24 cellular contexts compared by ENCODE assay signal in the genomic region with DNA sequence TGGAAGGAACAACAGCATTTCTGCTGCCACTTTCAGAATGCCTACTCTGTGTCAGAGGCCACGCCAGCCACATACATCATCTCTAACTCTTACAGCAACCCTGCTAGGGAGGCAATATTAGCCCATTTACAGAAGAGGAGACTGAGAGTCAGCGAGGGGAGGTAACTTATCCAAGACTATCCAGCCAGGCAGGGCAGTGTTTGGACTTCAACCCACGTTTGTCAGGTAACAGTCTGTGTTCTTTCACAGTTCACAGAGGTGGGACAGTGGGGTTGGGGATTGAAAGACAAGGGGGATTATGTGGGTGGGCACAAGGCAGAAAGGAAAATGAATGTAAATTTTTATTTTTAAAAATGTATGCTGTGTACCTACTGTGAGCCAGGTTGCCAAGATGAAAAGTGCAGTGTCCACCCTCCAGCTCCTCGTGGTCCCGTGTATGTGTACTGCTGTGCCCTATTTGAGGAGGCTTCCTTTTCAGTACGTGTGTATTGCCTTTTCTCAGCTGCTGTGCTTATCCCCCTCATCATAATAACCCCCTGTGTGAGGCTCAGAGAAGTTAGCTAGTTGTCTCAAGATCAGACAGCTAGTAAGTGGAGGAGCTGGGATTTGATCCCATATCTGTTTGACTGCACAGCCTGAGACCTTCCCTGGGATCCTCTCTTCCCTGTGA. TPM values are rescaled to one million over a fixed set of nuclear protein-coding genes. Genes with fewer than 3 reads are reported as not detected.
A peak's percentile ranks its signal among the peaks of the same experiment; 100 is the strongest.
DNase-seq lines count a peak whose midpoint lies in the region; ATAC-seq, FAIRE-seq and TF ChIP-seq lines count a peak whose summit lies in the region.
"Had no signal": no experiment of that assay in that cellular context is flagged by ENCODE, and none has a peak within 500 bp of the region (broad histone marks: within the 10 kb centered on the region; RNA-seq: fewer than 3 reads in every experiment).

No MANE protein-coding gene starts in this region.

- TF ChIP-seq CTCF in liver (IDR thresholded peaks at IDR 0.05; ENCODE audit: low read depth, low read length, missing input control) (no peak), HepG2 (CRISPR knock-in tag; IDR thresholded peaks at IDR 0.05) (no peak), osteocyte (IDR thresholded peaks at IDR 0.05) (no peak)

- H3K27me3 Mint-ChIP-seq in osteocyte (ENCODE audit: unreplicated experiment): peaks cover 51% of the 10 kb centered on the region
- H3K27me3 Mint-ChIP-seq in activated T-helper 17 cell treated with anti-CD3 and anti-CD28 coated beads, Interleukin-2, amount 50 U/mL, for 72 hours: peaks cover 34% of the 10 kb centered on the region

- POLR2A ChIA-PET in HepG2 (lab: Yijun Ruan, JAX): no interaction called here

- H3K9me3 Mint-ChIP-seq in osteocyte (ENCODE audit: unreplicated experiment): no peaks in the 10 kb centered on the region
- H3K9me3 Mint-ChIP-seq in activated T-helper 17 cell treated with anti-CD3 and anti-CD28 coated beads, Interleukin-2, amount 50 U/mL, for 72 hours: no peaks in the 10 kb centered on the region
- H3K9me3 Mint-ChIP-seq: CD8-positive, alpha-beta memory T cell had no signal

- no peak overlapping the region for H3K27ac Mint-ChIP-seq in osteocyte (ENCODE audit: unreplicated experiment)
- H3K27ac Mint-ChIP-seq in activated T-helper 17 cell treated with anti-CD3 and anti-CD28 coated beads, Interleukin-2, amount 50 U/mL, for 72 hours: no peak overlapping the region

- TF ChIP-seq EP300 in HepG2 (IDR thresholded peaks at IDR 0.05; ENCODE audit: low read depth in 2 of 2, low read length in 2 of 2) (no peak), HepG2 (CRISPR knock-in tag; IDR thresholded peaks at IDR 0.05; ENCODE audit: borderline replicate concordance) (no peak)

- H3K27me3 ChIP-seq in liver (ENCODE audit: control insufficient read depth in 4 of 4, insufficient read depth in 4 of 4, low read length in 3 of 4): no peaks in the 10 kb centered on the region
- H3K27me3 ChIP-seq in HepG2 (ENCODE audit: control insufficient read depth in 1 of 2, insufficient read depth in 2 of 2, low read length in 2 of 2): peaks cover 1 to 20% of the 10 kb centered on the region in 2 experiments; a peak in 4 of 5 replicates
- H3K27me3 ChIP-seq: BE2C had no signal

- H3K79me2 ChIP-seq in HepG2 (ENCODE audit: insufficient read depth, low read length): no peaks in the 10 kb centered on the region

- no peak for ATAC-seq in HepG2
- no peak for ATAC-seq in HG03159 (IDR thresholded peaks at IDR 0.05; ENCODE audit: unreplicated experiment)
- ATAC-seq in activated T-helper 17 cell treated with anti-CD3 and anti-CD28 coated beads, Interleukin-2, amount 50 U/mL, for 72 hours (replicated peaks): no peak
- ATAC-seq: HCT116 had no signal

- H3K36me3 ChIP-seq in liver (ENCODE audit: control insufficient read depth in 4 of 4, insufficient read depth in 3 of 4, low read depth in 1 of 4, low read length in 3 of 4) (no peaks in the 10 kb centered on the region), HepG2 (replicated peaks in 1 of 2; ENCODE audit: control insufficient read depth in 1 of 2, insufficient read depth in 2 of 2, low read length in 2 of 2) (no peaks in the 10 kb centered on the region)
- H3K36me3 ChIP-seq: BE2C had no signal

- intact Hi-C loops in HepG2 (cut with micrococcal nuclease; ENCODE audit: unreplicated experiment): no loop called here

- WGBS in liver: 66% methylated on average over 6 of the region's 6 CpGs
- WGBS in HepG2 (ENCODE audit: low lambda C conversion rate): 4% methylated on average over 6 of the region's 6 CpGs

- H3K36me3 Mint-ChIP-seq in osteocyte (ENCODE audit: unreplicated experiment): no peaks in the 10 kb centered on the region
- no peaks in the 10 kb centered on the region for H3K36me3 Mint-ChIP-seq in activated T-helper 17 cell treated with anti-CD3 and anti-CD28 coated beads, Interleukin-2, amount 50 U/mL, for 72 hours (ENCODE audit: low read depth)
- H3K36me3 Mint-ChIP-seq: CD14-positive monocyte; CD8-positive, alpha-beta memory T cell had no signal

- DNase-seq in HepG2 (ENCODE audit: low spot score) (no peak), islet precursor cell (peak; percentile 18), osteocyte (ENCODE audit: extremely low spot score, unreplicated experiment) (peak; percentile 40), Ammon's horn (ENCODE audit: low spot score) (no peak)
- DNase-seq: BE2C, DMS 273 treated with DMSO at 0.1 percent for 48 hours, DMS79 treated with DMSO at 0.1 percent for 48 hours, GF-D8, NCI-H1092, NCI-H1417 treated with DMSO at 0.1 percent for 48 hours, NCI-H187, NCI-H2081 treated with DMSO at 0.1 percent for 48 hours, NCI-H2171, NCI-H226, NCI-H69, RPMI8226 had no signal

- H3K9ac ChIP-seq in liver (ENCODE audit: low read depth in 1 of 2, low read length in 2 of 2) (no peak overlapping the region), HepG2 (ENCODE audit: insufficient read depth, low read depth, low read length) (no peak overlapping the region)

- TF ChIP-seq POLR2A in HepG2 (IDR thresholded peaks at IDR 0.05; ENCODE audit: insufficient read depth in 1 of 2, low read depth in 2 of 2, low read length in 2 of 2): no peak

- no peak for FAIRE-seq in HepG2 (lab: Jason Lieb, UNC)
- FAIRE-seq: GM12891 had no signal

- H3K27ac ChIP-seq in liver (ENCODE audit: low read depth in 1 of 2, low read length in 2 of 2) (no peak overlapping the region), HepG2 (ENCODE audit: extremely low read length, insufficient read depth, low read length) (no peak overlapping the region)

- TF ChIP-seq RAD21 in liver (IDR thresholded peaks at IDR 0.05): no peak
- TF ChIP-seq RAD21 in HepG2 (CRISPR knock-in tag; IDR thresholded peaks at IDR 0.05): no peak

- no TSS peak for BruUV-seq in HepG2 (replicated peaks; lab: Mats Ljungman, UMichigan)

- no peaks in the 10 kb centered on the region for H3K9me3 ChIP-seq in liver (ENCODE audit: control insufficient read depth in 4 of 4, low read length in 3 of 4)
- H3K9me3 ChIP-seq in HepG2 (ENCODE audit: low read length): no peaks in the 10 kb centered on the region
- H3K9me3 ChIP-seq: BE2C had no signal

- no peak overlapping the region for H3K4me3 ChIP-seq in liver (ENCODE audit: low read depth in 1 of 3, low read length in 3 of 3)
- H3K4me3 ChIP-seq in HepG2 (replicated peaks in 1 of 3; ENCODE audit: insufficient read depth in 1 of 3, low read depth in 2 of 3, low read length in 3 of 3): no peak overlapping the region

- H2AFZ ChIP-seq in HepG2 (ENCODE audit: low read length): no peak overlapping the region

- H3K4me2 ChIP-seq in HepG2 (ENCODE audit: low read depth, low read length): no peak overlapping the region

- in situ Hi-C loops in HepG2 (cut with HindIII; ENCODE audit: extremely low pct_ligation_motif_present, low pct_unique_long_range_greater_than_20kb): no loop called here

- H3K4me1 ChIP-seq in liver (ENCODE audit: control insufficient read depth in 4 of 4, insufficient read depth in 4 of 4, low read length in 3 of 4) (peaks cover 0 to 1% (median 0%) of the 10 kb centered on the region in 4 donors), HepG2 (ENCODE audit: insufficient read depth, low read length) (peaks cover 4% of the 10 kb centered on the region)
- H3K4me1 ChIP-seq: BE2C had no signal

- CTCF ChIA-PET in HepG2 (lab: Yijun Ruan, JAX; ENCODE audit: low intra/inter-chr PET ratio, low total read pairs): no interaction called here

- H3K4me1 Mint-ChIP-seq in osteocyte (ENCODE audit: unreplicated experiment): peaks cover 5% of the 10 kb centered on the region
- H3K4me1 Mint-ChIP-seq in activated T-helper 17 cell treated with anti-CD3 and anti-CD28 coated beads, Interleukin-2, amount 50 U/mL, for 72 hours: no peaks in the 10 kb centered on the region
- H3K4me1 Mint-ChIP-seq: CD14-positive monocyte; CD8-positive, alpha-beta memory T cell had no signal

- H3K4me3 Mint-ChIP-seq in osteocyte (ENCODE audit: unreplicated experiment): no peak overlapping the region
- no peak overlapping the region for H3K4me3 Mint-ChIP-seq in activated T-helper 17 cell treated with anti-CD3 and anti-CD28 coated beads, Interleukin-2, amount 50 U/mL, for 72 hours
- H3K4me3 Mint-ChIP-seq: CD8-positive, alpha-beta memory T cell had no signal

- no peaks in the 10 kb centered on the region for H4K20me1 ChIP-seq in HepG2 (ENCODE audit: insufficient read depth, low read length)

TF ChIP-seq in liver, 16 proteins besides CTCF, POLR2A, EP300 and RAD21:
- TF ChIP-seq HNF4A (conservative IDR thresholded peaks at IDR 0.05) (peak; percentile 44 to 50), HNF4G (IDR thresholded peaks at IDR 0.05) (no peak), NR2F2 (IDR thresholded peaks at IDR 0.05) (no peak)
TF ChIP-seq in liver: peak in this region for 1.

RNA-seq across cellular contexts. Expression of gene ATP2B2, which starts 16.5 kb away (rescaled TPM):
- total RNA-seq in liver (10 to 100 TPM; 26.8 to 27.8 TPM), HepG2 (2016; rRNA removed; fragmentation: Illumina TruSeq; extraction: Trizol) (1.1 and 1.5 TPM in 2 replicates), osteocyte (0.13 TPM in 1 of 2 replicates, not detected in the other)
- polyA plus RNA-seq in liver (10 to 100 TPM; 10.4 to 14.6 TPM), HepG2 (2011; rRNA removed) (2.3 and 4.0 TPM in 2 replicates)
- total RNA-seq in HepG2 (2016; cell fraction: cytosol; rRNA removed; fragmentation: Illumina TruSeq; extraction: Trizol; ENCODE audit: low read depth): 0.30 and 0.35 TPM in 2 replicates
- total RNA-seq in HepG2 (2016; cell fraction: insoluble cytoplasmic fraction; rRNA removed; fragmentation: Illumina TruSeq; extraction: Trizol): 0.62 and 1.7 TPM in 2 replicates
- 1.3 and 1.6 TPM in 2 replicates for total RNA-seq in HepG2 (2016; cell fraction: membrane; rRNA removed; fragmentation: Illumina TruSeq; extraction: Trizol)
- total RNA-seq in HepG2 (2016; cell fraction: nucleus; rRNA removed; fragmentation: Illumina TruSeq; extraction: Trizol): 2.9 and 3.0 TPM in 2 replicates
- polyA plus RNA-seq in HepG2 (2011; cell fraction: cytosol; rRNA removed): 1.5 and 2.5 TPM in 2 replicates
- 8.9 and 11.7 TPM in 2 replicates for polyA plus RNA-seq in HepG2 (2011; cell fraction: nucleus; rRNA removed)
- 5.0 and 8.8 TPM in 2 replicates for polyA plus RNA-seq in HepG2 (2012)
- polyA plus RNA-seq in HepG2 (2016; cell fraction: cytosol; fragmentation: Illumina TruSeq; extraction: Trizol; ENCODE audit: low read depth): 0.29 and 0.54 TPM in 2 replicates
- 0.86 and 1.1 TPM in 2 replicates for polyA plus RNA-seq in HepG2 (2016; cell fraction: insoluble cytoplasmic fraction; fragmentation: Illumina TruSeq; extraction: Trizol; ENCODE audit: low read depth)
- 0.66 and 0.84 TPM in 2 replicates for polyA plus RNA-seq in HepG2 (2016; cell fraction: membrane; fragmentation: Illumina TruSeq; extraction: Trizol; ENCODE audit: low read depth)
- 2.6 and 4.2 TPM in 2 replicates for polyA plus RNA-seq in HepG2 (2016; cell fraction: nucleus; fragmentation: Illumina TruSeq; extraction: Trizol; ENCODE audit: insufficient read depth, low read depth)
- 5.2 TPM in 1 of 2 replicates, not detected in the other for polyA minus RNA-seq in HepG2 (2011; rRNA and poly(A)+ RNA removed; ENCODE audit: low replicate concordance)
- 1.8 and 4.1 TPM in 2 replicates for polyA minus RNA-seq in HepG2 (2011; cell fraction: cytosol; rRNA and poly(A)+ RNA removed)
- polyA minus RNA-seq in HepG2 (2011; cell fraction: nucleus; rRNA and poly(A)+ RNA removed): 9.0 and 11.7 TPM in 2 replicates
- not detected for total RNA-seq in activated T-helper 17 cell treated with anti-CD3 and anti-CD28 coated beads, Interleukin-2, amount 50 U/mL, for 72 hours
- total RNA-seq: CD8-positive, alpha-beta memory T cell; HT-29 had no signal
- polyA plus RNA-seq: CD14-positive monocyte; CD8-positive, alpha-beta memory T cell had no signal

Comparison
In these comparisons a context has a peak if more than half of its experiments do, and no peak if none do; other contexts are left out.
1. RNA of gene ATP2B2, which starts 16.5 kb away (total RNA-seq): 26.8 to 27.8 TPM in liver; 0.30 to 3.0 TPM in HepG2, 0.13 TPM in osteocyte and not detected in activated T-helper 17 cell treated with anti-CD3 and anti-CD28 coated beads, Interleukin-2, amount 50 U/mL, for 72 hours; every median in the first group is over 4 times any median in the second.
2. DNase-seq: peak in islet precursor cell (single experiment) and osteocyte (single experiment); none in HepG2 (single experiment) and Ammon's horn (single experiment).